ENCODE assay signal across 8 cellular contexts in the genomic region with DNA sequence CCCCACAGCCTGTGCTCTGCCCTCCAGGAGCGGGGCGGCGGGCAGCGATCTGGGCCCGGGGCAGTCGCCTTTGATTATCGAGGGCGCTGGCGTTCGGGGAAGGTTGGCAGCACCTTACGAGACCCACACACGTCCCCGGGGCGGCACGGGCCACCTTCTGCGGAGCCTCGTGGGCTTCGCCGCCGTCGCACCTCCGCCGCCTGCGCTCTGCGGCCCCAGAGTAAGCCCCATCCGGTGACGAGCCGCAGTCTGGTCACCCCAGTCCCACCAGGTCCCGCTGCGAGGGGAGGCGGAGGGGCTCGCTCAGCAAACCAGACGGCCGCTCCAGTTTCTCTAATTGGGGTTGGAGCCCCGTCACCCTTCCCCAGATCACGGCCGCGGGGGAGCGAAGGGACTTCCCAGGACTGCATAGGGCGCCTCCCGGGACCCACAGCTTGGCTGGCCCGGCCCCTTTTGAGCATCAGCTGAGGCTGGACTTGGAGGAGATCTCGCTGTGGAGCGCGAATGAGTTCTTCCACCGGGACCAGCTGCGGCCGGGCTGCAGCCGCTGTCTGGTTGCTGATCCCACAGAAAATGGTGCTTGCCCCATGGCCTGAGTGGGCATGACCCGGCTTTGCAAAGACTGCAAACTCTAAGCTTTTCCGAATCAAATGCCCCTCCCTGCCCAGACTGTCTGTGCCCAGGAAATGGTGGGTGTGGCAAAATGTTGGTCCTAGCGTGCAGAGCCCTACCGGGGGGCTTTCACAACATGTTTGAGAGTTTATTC. TPM values are rescaled to one million over a fixed set of nuclear protein-coding genes. Genes with fewer than 3 reads are reported as not detected.
DNase-seq lines count a peak whose midpoint lies in the region; ATAC-seq and TF ChIP-seq lines count a peak whose summit lies in the region.

No MANE protein-coding gene starts in this region.

- H3K9me3 Mint-ChIP-seq in activated naive CD4-positive, alpha-beta T cell treated with anti-CD3 and anti-CD28 coated beads, Interleukin-2, amount 10 ng/mL, durations not matched to agents 7 days and 5 days: no peaks in the 10 kb centered on the region

- H3K36me3 Mint-ChIP-seq in activated naive CD4-positive, alpha-beta T cell treated with anti-CD3 and anti-CD28 coated beads, Interleukin-2, amount 10 ng/mL, durations not matched to agents 7 days and 5 days: peaks cover 22% of the 10 kb centered on the region

- peak overlapping the region; percentile 7 for H3K27ac Mint-ChIP-seq in activated naive CD4-positive, alpha-beta T cell treated with anti-CD3 and anti-CD28 coated beads, Interleukin-2, amount 10 ng/mL, durations not matched to agents 7 days and 5 days

- TF ChIP-seq CTCF in Peyer's patch (IDR thresholded peaks at IDR 0.05): no peak

- peaks cover 51% of the 10 kb centered on the region for H3K4me1 Mint-ChIP-seq in activated naive CD4-positive, alpha-beta T cell treated with anti-CD3 and anti-CD28 coated beads, Interleukin-2, amount 10 ng/mL, durations not matched to agents 7 days and 5 days

- DNase-seq in NCI-H748 (lab: John Stamatoyannopoulos, UW; ENCODE audit: unreplicated experiment) (peak; percentile 55), NCI-H748 treated with DMSO at 0.1 percent for 48 hours (lab: John Stamatoyannopoulos, UW) (no peak), Peyer's patch (peak; percentile 52 to 76 (median 74)), Right ventricle myocardium superior (peak; percentile 86), posterior vena cava (ENCODE audit: low spot score) (peak; percentile 93), globus pallidus (ENCODE audit: low spot score) (no peak)
- DNase-seq in activated naive CD4-positive, alpha-beta T cell treated with anti-CD3 and anti-CD28 coated beads, Interleukin-2, amount 10 ng/mL, durations not matched to agents 7 days and 5 days: peak; percentile 51

- no peaks in the 10 kb centered on the region for H3K9me3 ChIP-seq in Peyer's patch

- H3K36me3 ChIP-seq in Peyer's patch: peaks cover 0 to 21% (median 0%) of the 10 kb centered on the region in 3 donors

- H3K4me3 ChIP-seq in Peyer's patch: peak overlapping the region; percentile 68 to 96 (median 80)

- peaks cover 0 to 48% (median 13%) of the 10 kb centered on the region in 4 donors for H3K4me1 ChIP-seq in Peyer's patch

- peaks cover 52% of the 10 kb centered on the region for H3K27me3 Mint-ChIP-seq in activated naive CD4-positive, alpha-beta T cell treated with anti-CD3 and anti-CD28 coated beads, Interleukin-2, amount 10 ng/mL, durations not matched to agents 7 days and 5 days

- no peak for TF ChIP-seq POLR2A in Peyer's patch (IDR thresholded peaks at IDR 0.05)

- H3K4me3 Mint-ChIP-seq in activated naive CD4-positive, alpha-beta T cell treated with anti-CD3 and anti-CD28 coated beads, Interleukin-2, amount 10 ng/mL, durations not matched to agents 7 days and 5 days: peak overlapping the region; percentile 72

- peak; percentile 62 for ATAC-seq in HG02852 (IDR thresholded peaks at IDR 0.05; ENCODE audit: unreplicated experiment)
- ATAC-seq in Right ventricle myocardium superior (ENCODE audit: poor library complexity): peak; percentile 65

- H3K27ac ChIP-seq in Peyer's patch: peak overlapping the region; percentile 83 to 99 (median 94)

- CTCF ChIA-PET in activated naive CD4-positive, alpha-beta T cell treated with anti-CD3 and anti-CD28 coated beads, Interleukin-2, amount 10 ng/mL, durations not matched to agents 7 days and 5 days (lab: Charles Lee): no interaction called here

- intact Hi-C loops in Right ventricle myocardium superior (cut with DNase I) (loop anchor here (5.0 kb wide), 1 partner anchor 32 kb away; no protein-coding TSS in a partner anchor), posterior vena cava (cut with DNase I) (loop anchor here (5.0 kb wide), 1 partner anchor 37 kb away; no protein-coding TSS in a partner anchor)

- no peaks in the 10 kb centered on the region for H3K27me3 ChIP-seq in Peyer's patch

RNA-seq across cellular contexts. Expression of gene LGALS3, which starts 0.6 kb away (rescaled TPM):
- total RNA-seq in Peyer's patch: 1,000 to 10,000 TPM in 3 of 4 donors, 100 to 1,000 TPM in 1; 242 to 1,284 (median 1,203) TPM
- total RNA-seq in Right ventricle myocardium superior: 246 TPM
- 100 to 1,000 TPM; 148 to 189 TPM for total RNA-seq in posterior vena cava

Comparison
In these comparisons a context has a peak if more than half of its experiments do, and no peak if none do; other contexts are left out.
1. DNase-seq: peak in NCI-H748 (single experiment), Peyer's patch (3 of 3), activated naive CD4-positive, alpha-beta T cell treated with anti-CD3 and anti-CD28 coated beads, Interleukin-2, amount 10 ng/mL, durations not matched to agents 7 days and 5 days (single experiment), Right ventricle myocardium superior (single experiment) and posterior vena cava (single experiment); none in NCI-H748 treated with DMSO at 0.1 percent for 48 hours (single experiment) and globus pallidus (single experiment).